In genomic region chr11:117774553-117774952, GRCh38 we compare ENCODE assay signal across 35 cellular contexts. TPM values are rescaled to one million over a fixed set of nuclear protein-coding genes. Genes with fewer than 3 reads are reported as not detected.
"Had no signal": no experiment of that assay in that cellular context is flagged by ENCODE, and none has a peak within 500 bp of the region (broad histone marks: within the 10 kb centered on the region; RNA-seq: fewer than 3 reads in every experiment).

No MANE protein-coding gene starts in this region.

- H3K9me3 ChIP-seq: adrenal gland, body of pancreas, breast epithelium had no signal

- ATAC-seq: activated CD8-positive, alpha-beta T cell treated with anti-CD3 and anti-CD28 coated beads for 36 hours; activated naive CD4-positive, alpha-beta T cell treated with anti-CD3 and anti-CD28 coated beads, Interleukin-2, amount 50 U/mL, for 72 hours; activated T-cell treated with anti-CD3 and anti-CD28 coated beads, Interleukin-2, amount 50 U/mL, for 4 hours; activated T-cell treated with anti-CD3 and anti-CD28 coated beads, Interleukin-2, amount 50 U/mL, for 72 hours; activated T-helper 17 cell treated with anti-CD3 and anti-CD28 coated beads, Interleukin-2, amount 50 U/mL, for 72 hours; body of pancreas had no signal

- H3K4me1 ChIP-seq: adrenal gland, body of pancreas, breast epithelium had no signal

- DNase-seq: activated B cell treated with CpG ODN at 0.5 μM for 24 hours; activated CD4-positive, alpha-beta memory T cell treated with anti-CD3 and anti-CD28 coated beads for 36 hours; activated CD4-positive, alpha-beta T cell treated with anti-CD3 and anti-CD28 coated beads for 4 hours; activated CD4-positive, alpha-beta T cell treated with anti-CD3 and anti-CD28 coated beads, Interleukin-2, amount 10 ng/mL, durations not matched to agents 24 days and 14 days; activated CD4-positive, alpha-beta T cell treated with anti-CD3 and anti-CD28 coated beads, Interleukin-2, amount 50 U/mL, for 1 hour; activated CD4-positive, alpha-beta T cell treated with anti-CD3 and anti-CD28 coated beads, Interleukin-2, amount 50 U/mL, for 4 hours; activated CD4-positive, CD25-positive, alpha-beta regulatory T cell treated with anti-CD3 and anti-CD28 coated beads, Interleukin-2, amount 50 U/mL, for 72 hours; activated CD8-positive, alpha-beta memory T cell treated with anti-CD3 and anti-CD28 coated beads, Interleukin-2, amount 50 U/mL, for 4 hours; activated CD8-positive, alpha-beta T cell treated with anti-CD3 and anti-CD28 coated beads for 36 hours; activated effector memory CD4-positive, alpha-beta T cell treated with anti-CD3 and anti-CD28 coated beads, Interleukin-2, amount 50 U/mL, for 16 hours; activated gamma-delta T cell treated with Interleukin-2 at 50 U/mL for 16 hours; activated naive CD4-positive, alpha-beta T cell; activated naive CD4-positive, alpha-beta T cell treated with anti-CD3 and anti-CD28 coated beads for 36 hours; activated naive CD4-positive, alpha-beta T cell treated with anti-CD3 and anti-CD28 coated beads, Interleukin-2, amount 50 U/mL, for 16 hours; activated naive CD8-positive, alpha-beta T cell treated with anti-CD3 and anti-CD28 coated beads for 36 hours; activated T-cell treated with anti-CD3 and anti-CD28 coated beads for 4 hours; activated T-cell treated with anti-CD3 and anti-CD28 coated beads, Interleukin-2, amount 50 U/mL, for 1 hour; activated T-cell treated with anti-CD3 and anti-CD28 coated beads, Interleukin-2, amount 50 U/mL, for 4 hours; activated T-cell treated with anti-CD3 and anti-CD28 coated beads, Interleukin-2, amount 50 U/mL, for 72 hours; adrenal gland; amniotic stem cell; aorta; body of pancreas; brain microvascular endothelial cell; central memory CD4-positive, alpha-beta T cell; T-helper 1 cell; T-helper 2 cell; T-helper 9 cell had no signal

- H3K27me3 ChIP-seq: adrenal gland, body of pancreas, brain microvascular endothelial cell had no signal

- H3K36me3 ChIP-seq: adrenal gland, brain microvascular endothelial cell, breast epithelium had no signal

- FAIRE-seq: astrocyte, TTC549 had no signal

- H3K4me3 ChIP-seq: adrenal gland, body of pancreas, breast epithelium had no signal

- H3K27ac ChIP-seq: adrenal gland, body of pancreas, brain microvascular endothelial cell, breast epithelium, VCaP had no signal

RNA-seq across cellular contexts. Expression of gene DSCAML1, which starts 22.5 kb away (rescaled TPM):
- total RNA-seq: activated T-cell treated with anti-CD3 and anti-CD28 coated beads, Interleukin-2, amount 50 U/mL, for 4 hours; activated T-helper 1 cell treated with anti-CD3 and anti-CD28 coated beads, Interleukin-12 subunit alpha, Interleukin-12 subunit beta, Interleukin-2, Interleukin-4 antibody, amounts not matched to agents 30 ng/mL and 10 ng/mL and 1 ng/mL, durations not matched to agents 14 hours and 24 hours and 36 hours had no signal

RNA-seq across cellular contexts. Expression of gene FXYD2, which starts 50.0 kb away (rescaled TPM):
- total RNA-seq: activated CD4-positive, alpha-beta memory T cell treated with anti-CD3 and anti-CD28 coated beads for 36 hours; astrocyte had no signal
